Comparison of ENCODE assay signal across 25 cellular contexts in the genomic region with DNA sequence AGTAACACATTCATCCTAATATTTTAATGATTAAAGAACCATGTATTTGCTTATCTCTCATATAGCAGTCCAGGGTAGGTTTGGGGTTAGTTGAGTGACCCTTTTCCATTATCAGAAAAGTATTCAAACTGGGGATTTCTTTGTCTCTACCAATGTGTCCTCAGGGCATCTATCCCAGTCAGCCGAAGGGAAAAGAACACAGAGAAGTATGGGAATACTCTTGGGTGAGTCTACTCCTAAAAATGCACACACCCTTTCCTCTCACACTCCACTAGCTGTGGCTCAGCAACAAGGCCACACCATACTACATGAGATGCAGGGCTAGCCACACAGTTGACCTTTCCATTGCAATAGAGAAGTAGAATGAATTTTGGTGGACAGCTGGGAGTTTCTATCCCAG.
"Had no signal": no experiment of that assay in that cellular context is flagged by ENCODE, and none has a peak within 500 bp of the region (broad histone marks: within the 10 kb centered on the region; RNA-seq: fewer than 3 reads in every experiment).

No MANE protein-coding gene starts in this region.

- H3K4me1 Mint-ChIP-seq: naive B cell; nephron; stimulated activated naive B cell treated with anti-CD40 and anti-IgM and Interleukin-4, amounts not matched to agents 10 μg/mL and 1 μg/mL and 100 μg/mL, for 72 hours; stimulated activated naive CD8-positive, alpha-beta T cell treated with anti-CD3 and anti-CD28 coated beads, Interleukin-15, amount 100 ng/mL, for 72 hours had no signal

- ATAC-seq: heart right ventricle; lower lobe of right lung; pancreas; right lobe of liver; stimulated activated naive B cell treated with anti-CD40 and anti-IgM and Interleukin-4, amounts not matched to agents 10 μg/mL and 1 μg/mL and 100 μg/mL, for 72 hours; stimulated activated naive CD8-positive, alpha-beta T cell treated with anti-CD3 and anti-CD28 coated beads, Interleukin-15, amount 100 ng/mL, for 72 hours had no signal

- FAIRE-seq: endothelial cell of umbilical vein, frontal cortex, islet of Langerhans, pancreas had no signal

- H3K9me3 ChIP-seq: colonic mucosa, heart right ventricle, left ventricle myocardium inferior, lower lobe of right lung, pancreas, right lobe of liver, spleen, testis, tibial nerve had no signal

- H3K27ac Mint-ChIP-seq: naive B cell; nephron; progenitor cell of endocrine pancreas; stimulated activated naive B cell treated with anti-CD40 and anti-IgM and Interleukin-4, amounts not matched to agents 10 μg/mL and 1 μg/mL and 100 μg/mL, for 72 hours; stimulated activated naive CD8-positive, alpha-beta T cell treated with anti-CD3 and anti-CD28 coated beads, Interleukin-15, amount 100 ng/mL, for 72 hours had no signal

- H3K27ac ChIP-seq: colonic mucosa, heart right ventricle, left ventricle myocardium inferior, lower lobe of right lung, pancreas, right lobe of liver, spleen, testis, tibial nerve had no signal

- H3K27me3 ChIP-seq: colonic mucosa, heart right ventricle, pancreas, right lobe of liver, spleen, testis, tibial nerve had no signal

- H3K4me1 ChIP-seq: colonic mucosa, heart right ventricle, left ventricle myocardium inferior, lower lobe of right lung, pancreas, right lobe of liver, spleen, testis, tibial nerve had no signal

- H3K9me3 Mint-ChIP-seq: naive B cell; nephron; stimulated activated naive B cell treated with anti-CD40 and anti-IgM and Interleukin-4, amounts not matched to agents 10 μg/mL and 1 μg/mL and 100 μg/mL, for 72 hours; stimulated activated naive CD8-positive, alpha-beta T cell treated with anti-CD3 and anti-CD28 coated beads, Interleukin-15, amount 100 ng/mL, for 72 hours had no signal

- H3K36me3 Mint-ChIP-seq: naive B cell; stimulated activated naive B cell treated with anti-CD40 and anti-IgM and Interleukin-4, amounts not matched to agents 10 μg/mL and 1 μg/mL and 100 μg/mL, for 72 hours had no signal

- H3K27me3 Mint-ChIP-seq: progenitor cell of endocrine pancreas; stimulated activated naive CD8-positive, alpha-beta T cell treated with anti-CD3 and anti-CD28 coated beads, Interleukin-15, amount 100 ng/mL, for 72 hours had no signal

- H3K4me3 ChIP-seq: colonic mucosa, heart right ventricle, left ventricle myocardium inferior, lower lobe of right lung, pancreas, right lobe of liver, spleen, testis, tibial nerve had no signal

- H3K4me3 Mint-ChIP-seq: nephron; stimulated activated naive B cell treated with anti-CD40 and anti-IgM and Interleukin-4, amounts not matched to agents 10 μg/mL and 1 μg/mL and 100 μg/mL, for 72 hours; stimulated activated naive CD8-positive, alpha-beta T cell treated with anti-CD3 and anti-CD28 coated beads, Interleukin-15, amount 100 ng/mL, for 72 hours had no signal

- DNase-seq: colonic mucosa; dermis blood vessel endothelial cell; heart right ventricle; hypothalamus; left ventricle myocardium inferior; lower lobe of right lung; mesenchymal stem cell; midbrain; naive B cell; occipital lobe; pancreas; right lobe of liver; spleen; stimulated activated CD4-positive, alpha-beta T cell treated with anti-CD3 and anti-CD28 coated beads, Interleukin-15, amount 100 ng/mL, for 24 hours; stimulated activated CD4-positive, alpha-beta T cell treated with anti-CD3 and anti-CD28 coated beads, Interleukin-1b, Interleukin-23, amount 100 ng/mL, for 48 hours; stimulated activated CD4-positive, alpha-beta T cell treated with anti-CD3 and anti-CD28 coated beads, Interleukin-4, amount 100 ng/mL, for 4 hours; stimulated activated naive B cell treated with anti-CD40 and anti-IgM and Interleukin-4, amounts not matched to agents 10 μg/mL and 1 μg/mL and 100 μg/mL, for 72 hours; stimulated activated naive CD8-positive, alpha-beta T cell treated with anti-CD3 and anti-CD28 coated beads, Interleukin-15, amount 100 ng/mL, for 72 hours; testis had no signal

- H3K36me3 ChIP-seq: colonic mucosa, heart right ventricle, left ventricle myocardium inferior, lower lobe of right lung, pancreas, right lobe of liver, spleen, tibial nerve had no signal
